ENCODE assay signal across 1 cellular context in genomic region chr13:104014803-104015645, GRCh38.
TF ChIP-seq lines count a peak whose summit lies in the region.

No MANE protein-coding gene starts in this region.

TF ChIP-seq in GM23338, 12 proteins besides CTCF, POLR2A, EP300 and RAD21 (continued from another document):
- no peak for TF ChIP-seq ZNF462 (CRISPR knock-in tag; IDR thresholded peaks at IDR 0.05)
- TF ChIP-seq ZNF114 (CRISPR knock-in tag; IDR thresholded peaks at IDR 0.05) = no peak
- no peak for TF ChIP-seq NANOG (IDR thresholded peaks at IDR 0.05; ENCODE audit: borderline replicate concordance)
- no peak for TF ChIP-seq CREB1 (CRISPR knock-in tag; IDR thresholded peaks at IDR 0.05; ENCODE audit: low read depth)
- no peak for TF ChIP-seq EZH2 (IDR thresholded peaks at IDR 0.05; ENCODE audit: low read depth, unreplicated experiment)
- TF ChIP-seq ZNF331 (CRISPR knock-in tag; IDR thresholded peaks at IDR 0.05; ENCODE audit: low read depth) = no peak
- TF ChIP-seq POLR2AphosphoS5 (IDR thresholded peaks at IDR 0.05; ENCODE audit: low read depth) = no peak
- TF ChIP-seq EZH2phosphoT487 (IDR thresholded peaks at IDR 0.05; ENCODE audit: unreplicated experiment) = no peak
